In genomic region chr2:170123593-170123992, GRCh38 we compare ENCODE assay signal across 23 cellular contexts. TPM values are rescaled to one million over a fixed set of nuclear protein-coding genes. Genes with fewer than 3 reads are reported as not detected.
DNase-seq lines count a peak whose midpoint lies in the region; FAIRE-seq and TF ChIP-seq lines count a peak whose summit lies in the region.
"Had no signal": no experiment of that assay in that cellular context is flagged by ENCODE, and none has a peak within 500 bp of the region (broad histone marks: within the 10 kb centered on the region; RNA-seq: fewer than 3 reads in every experiment).

No MANE protein-coding gene starts in this region.

- dilution Hi-C loops in mammary epithelial cell (cut with HindIII; ENCODE audit: low sequenced_read_pairs), result no loop called here

- H3K36me3 Mint-ChIP-seq in MCF 10A (ENCODE audit: insufficient read depth, unreplicated experiment), result no peaks in the 10 kb centered on the region
- H3K36me3 Mint-ChIP-seq: CD4-positive, alpha-beta memory T cell; stimulated activated effector memory CD8-positive, alpha-beta T cell treated with anti-CD3 and anti-CD28 coated beads, Interleukin-12 subunit alpha, Interleukin-12 subunit beta, amount 100 ng/mL, for 72 hours had no signal

- CTCF ChIA-PET in mammary epithelial cell (lab: Charles Lee; ENCODE audit: low non-redundant PET), result no interaction called here
- CTCF ChIA-PET in MCF 10A (lab: Yijun Ruan, JAX), result no interaction called here

- no TSS peak for BruUV-seq in mammary epithelial cell (replicated peaks; lab: Mats Ljungman, UMichigan)
- no TSS peak for BruUV-seq in MCF 10A (replicated peaks; lab: Mats Ljungman, UMichigan)

- H4K20me1 ChIP-seq in mammary epithelial cell (ENCODE audit: insufficient read depth, low read length), result no peaks in the 10 kb centered on the region

- H3K4me1 ChIP-seq in mammary epithelial cell (ENCODE audit: insufficient read depth, low read length) (peaks cover 29% of the 10 kb centered on the region), esophagus muscularis mucosa (no peaks in the 10 kb centered on the region), right atrium auricular region (no peaks in the 10 kb centered on the region)
- H3K4me1 ChIP-seq: colonic mucosa, Peyer's patch, tibial nerve had no signal

- TF ChIP-seq POLR2A in esophagus muscularis mucosa (IDR thresholded peaks at IDR 0.05; ENCODE audit: low read depth), result no peak

- H3K27me3 ChIP-seq in mammary epithelial cell (ENCODE audit: insufficient read depth, low read length), result no peaks in the 10 kb centered on the region
- no peaks in the 10 kb centered on the region for H3K27me3 ChIP-seq in esophagus muscularis mucosa
- no peaks in the 10 kb centered on the region for H3K27me3 ChIP-seq in right atrium auricular region
- H3K27me3 ChIP-seq: colonic mucosa, ovary, Peyer's patch, tibial nerve had no signal

- FAIRE-seq in urothelium cell line (lab: Jason Lieb, UNC), result no peak
- FAIRE-seq: A204.1, G401.6 had no signal

- no peaks in the 10 kb centered on the region for H3K27me3 Mint-ChIP-seq in MCF 10A (ENCODE audit: insufficient read depth, unreplicated experiment)

- peaks cover 10% of the 10 kb centered on the region for H3K4me1 Mint-ChIP-seq in MCF 10A (ENCODE audit: insufficient read depth, unreplicated experiment)
- H3K4me1 Mint-ChIP-seq: activated B cell treated with CpG ODN at 0.5 μM for 24 hours; CD4-positive, alpha-beta memory T cell; stimulated activated effector memory CD8-positive, alpha-beta T cell treated with anti-CD3 and anti-CD28 coated beads, Interleukin-12 subunit alpha, Interleukin-12 subunit beta, amount 100 ng/mL, for 72 hours had no signal

- in situ Hi-C loops in mammary epithelial cell (cut with MboI; ENCODE audit: low sequenced_read_pairs in 2 of 2), result no loop called here

- no peak overlapping the region for H3K27ac Mint-ChIP-seq in MCF 10A (ENCODE audit: low read depth, unreplicated experiment)
- H3K27ac Mint-ChIP-seq: activated B cell treated with CpG ODN at 0.5 μM for 24 hours; activated T-helper 2 cell treated with anti-CD3 and anti-CD28 coated beads, Interferon-gamma antibody, Interleukin-2, Interleukin-4, amounts not matched to agents 10 μg/mL and 5 μg/mL and 100 μg/mL, durations not matched to agents 14 hours and 24 hours and 36 hours; CD4-positive, alpha-beta memory T cell; stimulated activated effector memory CD8-positive, alpha-beta T cell treated with anti-CD3 and anti-CD28 coated beads, Interleukin-12 subunit alpha, Interleukin-12 subunit beta, amount 100 ng/mL, for 72 hours; T-helper 1 cell treated with Interleukin-12 subunit alpha and Interleukin-12 subunit beta and Interleukin-4 antibody, amounts not matched to agents 30 μg/mL and 1 μg/mL, for 36 hours had no signal

- H3K9me3 Mint-ChIP-seq in MCF 10A (ENCODE audit: unreplicated experiment), result no peaks in the 10 kb centered on the region
- H3K9me3 Mint-ChIP-seq: activated T-helper 2 cell treated with anti-CD3 and anti-CD28 coated beads, Interferon-gamma antibody, Interleukin-2, Interleukin-4, amounts not matched to agents 10 μg/mL and 5 μg/mL and 100 μg/mL, durations not matched to agents 14 hours and 24 hours and 36 hours; stimulated activated effector memory CD8-positive, alpha-beta T cell treated with anti-CD3 and anti-CD28 coated beads, Interleukin-12 subunit alpha, Interleukin-12 subunit beta, amount 100 ng/mL, for 72 hours; T-helper 1 cell treated with Interleukin-12 subunit alpha and Interleukin-12 subunit beta and Interleukin-4 antibody, amounts not matched to agents 30 μg/mL and 1 μg/mL, for 36 hours had no signal

- no peak for TF ChIP-seq EP300 in esophagus muscularis mucosa (IDR thresholded peaks at IDR 0.05)

- no peaks in the 10 kb centered on the region for H3K79me2 ChIP-seq in mammary epithelial cell (ENCODE audit: insufficient read depth, low read length)

- H3K4me3 ChIP-seq in mammary epithelial cell (replicated peaks in 1 of 3; ENCODE audit: insufficient read depth in 1 of 3, low read depth in 2 of 3, low read length in 3 of 3) (no peak overlapping the region), esophagus muscularis mucosa (no peak overlapping the region), right atrium auricular region (no peak overlapping the region)
- H3K4me3 ChIP-seq: colonic mucosa, ovary, Peyer's patch, skin epidermis, tibial nerve had no signal

- peak overlapping the region; percentile 56 for H2AFZ ChIP-seq in mammary epithelial cell (ENCODE audit: low read depth, low read length)

- DNase-seq in mammary epithelial cell (peak; percentile 22), MCF 10A (ENCODE audit: unreplicated experiment) (no peak), SW480 (ENCODE audit: low spot score) (peak; percentile 7), foreskin melanocyte (peak; percentile 24), urothelium cell line (ENCODE audit: low spot score) (peak; percentile 62), SW 1271 (lab: John Stamatoyannopoulos, UW) (no peak), esophagus muscularis mucosa (ENCODE audit: extremely low spot score) (no peak), right atrium auricular region (ENCODE audit: low spot score) (no peak)
- DNase-seq: activated B cell treated with CpG ODN at 0.5 μM for 24 hours; amygdala; CD4-positive, alpha-beta memory T cell; colonic mucosa; NCI-H187 treated with DMSO at 0.1 percent for 48 hours; NCI-H526; ovary; Peyer's patch had no signal

- intact Hi-C loops in mammary epithelial cell (cut with micrococcal nuclease), result loop anchor here (1.0 to 10.0 kb wide), 3 partner anchors 24 to 191 kb away; no protein-coding TSS in a partner anchor
- intact Hi-C loops in MCF 10A (cut with micrococcal nuclease), result no loop called here
- intact Hi-C loops in esophagus muscularis mucosa (cut with DNase I), result no loop called here

- 18% methylated on average over 2 of the region's 2 CpGs for WGBS in mammary epithelial cell (ENCODE audit: low coverage, missing lambda C conversion rate)
- 70% methylated on average over 2 of the region's 2 CpGs for WGBS in esophagus muscularis mucosa

- POLR2A ChIA-PET in MCF 10A (lab: Yijun Ruan, JAX), result no interaction called here

- H3K4me3 Mint-ChIP-seq in MCF 10A (ENCODE audit: unreplicated experiment), result no peak overlapping the region
- H3K4me3 Mint-ChIP-seq: activated B cell treated with CpG ODN at 0.5 μM for 24 hours; CD4-positive, alpha-beta memory T cell; stimulated activated effector memory CD8-positive, alpha-beta T cell treated with anti-CD3 and anti-CD28 coated beads, Interleukin-12 subunit alpha, Interleukin-12 subunit beta, amount 100 ng/mL, for 72 hours; T-helper 1 cell treated with Interleukin-12 subunit alpha and Interleukin-12 subunit beta and Interleukin-4 antibody, amounts not matched to agents 30 μg/mL and 1 μg/mL, for 36 hours had no signal

- H3K9ac ChIP-seq in mammary epithelial cell (ENCODE audit: insufficient read depth, low read length), result no peak overlapping the region

- TF ChIP-seq CTCF in mammary epithelial cell (conservative IDR thresholded peaks at IDR 0.05 in 1 of 2, IDR thresholded peaks at IDR 0.05 in 1 of 2; ENCODE audit: extremely low read depth in 1 of 2, insufficient read depth in 1 of 2, low read depth in 1 of 2, low read length in 2 of 2), result peak; percentile 27 to 34
- no peak for TF ChIP-seq CTCF in MCF 10A (IDR thresholded peaks at IDR 0.05; ENCODE audit: unreplicated experiment)
- TF ChIP-seq CTCF in esophagus muscularis mucosa (IDR thresholded peaks at IDR 0.05), result no peak
- no peak for TF ChIP-seq CTCF in right atrium auricular region (IDR thresholded peaks at IDR 0.05)

- H3K36me3 ChIP-seq in mammary epithelial cell (ENCODE audit: insufficient read depth, low read length) (no peaks in the 10 kb centered on the region), esophagus muscularis mucosa (no peaks in the 10 kb centered on the region), right atrium auricular region (no peaks in the 10 kb centered on the region)
- H3K36me3 ChIP-seq: colonic mucosa, ovary, Peyer's patch, tibial nerve had no signal

- H3K4me2 ChIP-seq in mammary epithelial cell (ENCODE audit: insufficient read depth, low read depth, low read length), result peak overlapping the region; percentile 60

- H3K27ac ChIP-seq in mammary epithelial cell (ENCODE audit: insufficient read depth, low read depth, low read length) (peak overlapping the region; percentile 55), esophagus muscularis mucosa (replicated peaks in 1 of 4) (no peak overlapping the region), right atrium auricular region (no peak overlapping the region)
- H3K27ac ChIP-seq: colonic mucosa, ovary, Peyer's patch, skin epidermis, tibial nerve had no signal

- H3K9me3 ChIP-seq in mammary epithelial cell (replicated peaks; ENCODE audit: insufficient read depth, low read length), result no peaks in the 10 kb centered on the region
- no peaks in the 10 kb centered on the region for H3K9me3 ChIP-seq in esophagus muscularis mucosa
- H3K9me3 ChIP-seq in right atrium auricular region, result no peaks in the 10 kb centered on the region
- H3K9me3 ChIP-seq: colonic mucosa, ovary, Peyer's patch, tibial nerve had no signal

RNA-seq across cellular contexts. Expression of gene MYO3B, which starts 54.4 kb away (rescaled TPM):
- total RNA-seq in mammary epithelial cell (under 1 TPM in 1 of 2 donors, not detected in 1; 0.24 TPM), MCF 10A (2022) (not detected in 2 replicates), esophagus muscularis mucosa (under 1 TPM in 1 of 4 donors, not detected in 3; 0.06 TPM), right atrium auricular region (not detected)
- 0.15 TPM for polyA plus RNA-seq in mammary epithelial cell
- polyA minus RNA-seq in mammary epithelial cell, result not detected
- total RNA-seq: activated B cell treated with CpG ODN at 0.5 μM for 24 hours; CD4-positive, alpha-beta memory T cell; Peyer's patch had no signal
- polyA plus RNA-seq: CD4-positive, alpha-beta memory T cell had no signal

Comparison
In these comparisons a context has a peak if more than half of its experiments do, and no peak if none do; other contexts are left out.
1. DNase-seq: peak in mammary epithelial cell (single experiment), SW480 (single experiment), foreskin melanocyte (single experiment) and urothelium cell line (single experiment); none in MCF 10A (single experiment), SW 1271 (0 of 2), esophagus muscularis mucosa (single experiment) and right atrium auricular region (single experiment).
2. CTCF ChIP-seq: peak in mammary epithelial cell (2 of 2); none in MCF 10A (single experiment), esophagus muscularis mucosa (0 of 3) and right atrium auricular region (0 of 2).